In genomic region chr2:236041616-236042015, GRCh38 we compare ENCODE assay signal across 20 cellular contexts.
DNase-seq lines count a peak whose midpoint lies in the region; ATAC-seq, FAIRE-seq and TF ChIP-seq lines count a peak whose summit lies in the region.
"Had no signal": no experiment of that assay in that cellular context is flagged by ENCODE, and none has a peak within 500 bp of the region (broad histone marks: within the 10 kb centered on the region; RNA-seq: fewer than 3 reads in every experiment).

No MANE protein-coding gene starts in this region.

- no peak overlapping the region for H2BK12ac ChIP-seq in neuronal stem cell (ENCODE audit: low read length)

- H3K4me3 Mint-ChIP-seq in Caco-2 (ENCODE audit: unreplicated experiment): no peak overlapping the region
- H3K4me3 Mint-ChIP-seq in T-helper 2 cell treated with Interferon-gamma antibody and Interleukin-4, amounts not matched to agents 5 μg/mL and 100 μg/mL, for 36 hours: no peak overlapping the region
- H3K4me3 Mint-ChIP-seq: CD4-positive, CD25-positive, alpha-beta regulatory T cell; CD8-positive, alpha-beta memory T cell had no signal

- dilution Hi-C loops in keratinocyte (cut with MboI; ENCODE audit: extremely low pct_ligation_motif_present, low sequenced_read_pairs): no loop called here

- H3K79me1 ChIP-seq in neuronal stem cell (ENCODE audit: low read depth, low read length): no peaks in the 10 kb centered on the region

- H2AFZ ChIP-seq in keratinocyte (ENCODE audit: control insufficient read depth, low read length) (no peak overlapping the region), neuronal stem cell (ENCODE audit: low read length) (no peak overlapping the region)

- CTCF ChIA-PET in Caco-2 (lab: Charles Lee): no interaction called here

- H3K18ac ChIP-seq in neuronal stem cell (ENCODE audit: low read length): no peak overlapping the region

- H3K36me3 ChIP-seq in Caco-2 (ENCODE audit: control insufficient read depth, insufficient read depth, low read length): no peaks in the 10 kb centered on the region
- H3K36me3 ChIP-seq in RWPE2 (ENCODE audit: low read depth): no peaks in the 10 kb centered on the region
- H3K36me3 ChIP-seq in keratinocyte (ENCODE audit: control insufficient read depth in 2 of 2, extremely low read depth in 1 of 2, insufficient read depth in 2 of 2, low read length in 2 of 2): peaks cover 0 to 2% of the 10 kb centered on the region in 2 experiments
- peaks cover 7 to 58% of the 10 kb centered on the region in 2 donors for H3K36me3 ChIP-seq in neuronal stem cell (replicated peaks in 1 of 2; ENCODE audit: control insufficient read depth in 2 of 2, insufficient read depth in 2 of 2, low read length in 2 of 2)
- H3K36me3 ChIP-seq: BE2C had no signal

- no peak overlapping the region for H4K91ac ChIP-seq in neuronal stem cell (ENCODE audit: low read depth, low read length, poor library complexity)

- POLR2A ChIA-PET in Caco-2 (lab: Charles Lee): no interaction called here

- H3K27me3 Mint-ChIP-seq in Caco-2 (ENCODE audit: insufficient read depth, unreplicated experiment): no peaks in the 10 kb centered on the region
- H3K27me3 Mint-ChIP-seq in T-helper 2 cell treated with Interferon-gamma antibody and Interleukin-4, amounts not matched to agents 5 μg/mL and 100 μg/mL, for 36 hours (ENCODE audit: low read depth): peaks cover 5% of the 10 kb centered on the region
- H3K27me3 Mint-ChIP-seq: CD8-positive, alpha-beta memory T cell had no signal

- H3K9me3 Mint-ChIP-seq in Caco-2 (ENCODE audit: unreplicated experiment): no peaks in the 10 kb centered on the region
- H3K9me3 Mint-ChIP-seq in T-helper 2 cell treated with Interferon-gamma antibody and Interleukin-4, amounts not matched to agents 5 μg/mL and 100 μg/mL, for 36 hours: no peaks in the 10 kb centered on the region
- H3K9me3 Mint-ChIP-seq: CD8-positive, alpha-beta memory T cell had no signal

- no peak overlapping the region for H3K4me3 ChIP-seq in Caco-2 (ENCODE audit: low read depth, low read length)
- H3K4me3 ChIP-seq in RWPE2 (ENCODE audit: severe bottlenecking): no peak overlapping the region
- H3K4me3 ChIP-seq in keratinocyte (ENCODE audit: control insufficient read depth in 2 of 3, extremely low read depth in 1 of 3, insufficient read depth in 2 of 3, low read depth in 1 of 3, low read length in 3 of 3): no peak overlapping the region
- no peak overlapping the region for H3K4me3 ChIP-seq in neuronal stem cell (ENCODE audit: low read length in 2 of 2)

- no peaks in the 10 kb centered on the region for H3K79me2 ChIP-seq in keratinocyte (ENCODE audit: control insufficient read depth, insufficient read depth, low read length)

- no peak for TF ChIP-seq CTCF in Caco-2 (IDR thresholded peaks at IDR 0.05; ENCODE audit: insufficient read depth in 1 of 2, low read depth in 1 of 2, low read length in 1 of 2, severe bottlenecking in 1 of 2, unreplicated experiment in 1 of 2)
- no peak for TF ChIP-seq CTCF in RWPE2 (IDR thresholded peaks at IDR 0.05; ENCODE audit: poor library complexity, severe bottlenecking)
- TF ChIP-seq CTCF in keratinocyte (optimal IDR thresholded peaks at IDR 0.05 in 1 of 3, IDR thresholded peaks at IDR 0.05 in 1 of 3, conservative IDR thresholded peaks at IDR 0.05 in 1 of 3; ENCODE audit: extremely low read depth in 1 of 3, insufficient read depth in 2 of 3, low read length in 3 of 3): no peak

- no peak for FAIRE-seq in keratinocyte (lab: Jason Lieb, UNC)
- FAIRE-seq: GM12892, H54 had no signal

- no peak overlapping the region for H2BK120ac ChIP-seq in neuronal stem cell (ENCODE audit: low read depth, low read length)

- no peak overlapping the region for H2AK5ac ChIP-seq in neuronal stem cell (ENCODE audit: low read depth, low read length)

- H3K9ac ChIP-seq in keratinocyte (ENCODE audit: control insufficient read depth, extremely low read depth, insufficient read depth, low read length) (no peak overlapping the region), neuronal stem cell (ENCODE audit: low read depth, low read length, poor library complexity) (no peak overlapping the region)

- no TSS peak for BruUV-seq in Caco-2 (replicated peaks; lab: Mats Ljungman, UMichigan)

- H2BK5ac ChIP-seq in neuronal stem cell (ENCODE audit: low read length): no peak overlapping the region

- H3K4me1 ChIP-seq in Caco-2: no peaks in the 10 kb centered on the region
- peaks cover 17% of the 10 kb centered on the region for H3K4me1 ChIP-seq in RWPE2 (ENCODE audit: insufficient read depth, poor library complexity, severe bottlenecking)
- peaks cover 29% of the 10 kb centered on the region for H3K4me1 ChIP-seq in keratinocyte (ENCODE audit: control insufficient read depth, extremely low read depth, insufficient read depth, low read length)
- peaks cover 2 to 15% of the 10 kb centered on the region in 2 donors for H3K4me1 ChIP-seq in neuronal stem cell (ENCODE audit: control insufficient read depth in 2 of 2, insufficient read depth in 1 of 2, low read depth in 1 of 2, low read length in 2 of 2)

- DNase-seq in Caco-2 (no peak), RWPE2 (ENCODE audit: low spot score) (no peak), keratinocyte (ENCODE audit: low read depth, low spot score) (no peak), neuronal stem cell (ENCODE audit: low spot score) (no peak), AML-193 (lab: John Stamatoyannopoulos, UW) (no peak)
- no peak for DNase-seq in T-helper 2 cell treated with Interferon-gamma antibody and Interleukin-4, amounts not matched to agents 5 μg/mL and 100 μg/mL, for 36 hours (ENCODE audit: low spot score)
- DNase-seq: 8988T; BE2C; C1 segment of cervical spinal cord; CD4-positive, CD25-positive, alpha-beta regulatory T cell; CD8-positive, alpha-beta memory T cell; COR-L47; DMS153; DMS79; GDM1; HCEC 1CT had no signal

- ATAC-seq in RWPE2 (ENCODE audit: low read depth) (no peak), GM19397 (IDR thresholded peaks at IDR 0.05; ENCODE audit: unreplicated experiment) (no peak)

- peak overlapping the region; percentile 13 for H3K14ac ChIP-seq in neuronal stem cell (ENCODE audit: low read length)

- H3K9me3 ChIP-seq in Caco-2 (no peaks in the 10 kb centered on the region), RWPE2 (ENCODE audit: severe bottlenecking) (no peaks in the 10 kb centered on the region), keratinocyte (ENCODE audit: control insufficient read depth, low read depth, low read length) (no peaks in the 10 kb centered on the region), neuronal stem cell (replicated peaks in 1 of 2; ENCODE audit: control insufficient read depth in 2 of 2, insufficient read depth in 1 of 2, low read depth in 1 of 2, low read length in 2 of 2) (no peaks in the 10 kb centered on the region)
- H3K9me3 ChIP-seq: BE2C had no signal

- H3K4ac ChIP-seq in neuronal stem cell (ENCODE audit: low read length): no peak overlapping the region

- peak overlapping the region; percentile 34 for H3K27ac Mint-ChIP-seq in Caco-2 (ENCODE audit: unreplicated experiment)
- no peak overlapping the region for H3K27ac Mint-ChIP-seq in T-helper 2 cell treated with Interferon-gamma antibody and Interleukin-4, amounts not matched to agents 5 μg/mL and 100 μg/mL, for 36 hours
- H3K27ac Mint-ChIP-seq: CD4-positive, CD25-positive, alpha-beta regulatory T cell; CD8-positive, alpha-beta memory T cell had no signal

- intact Hi-C loops in Caco-2 (cut with micrococcal nuclease; ENCODE audit: unreplicated experiment): no loop called here

- H3K36me3 Mint-ChIP-seq in Caco-2 (ENCODE audit: insufficient read depth, unreplicated experiment): peaks cover 10% of the 10 kb centered on the region
- no peaks in the 10 kb centered on the region for H3K36me3 Mint-ChIP-seq in T-helper 2 cell treated with Interferon-gamma antibody and Interleukin-4, amounts not matched to agents 5 μg/mL and 100 μg/mL, for 36 hours (ENCODE audit: low read depth)
- H3K36me3 Mint-ChIP-seq: CD4-positive, CD25-positive, alpha-beta regulatory T cell had no signal

- H3K23ac ChIP-seq in neuronal stem cell (ENCODE audit: low read depth, low read length, poor library complexity): no peak overlapping the region

- peaks cover 10% of the 10 kb centered on the region for H3K4me1 Mint-ChIP-seq in Caco-2 (ENCODE audit: low read depth, unreplicated experiment)
- no peaks in the 10 kb centered on the region for H3K4me1 Mint-ChIP-seq in T-helper 2 cell treated with Interferon-gamma antibody and Interleukin-4, amounts not matched to agents 5 μg/mL and 100 μg/mL, for 36 hours (ENCODE audit: low read depth)
- H3K4me1 Mint-ChIP-seq: CD4-positive, CD25-positive, alpha-beta regulatory T cell; CD8-positive, alpha-beta memory T cell had no signal

- no peaks in the 10 kb centered on the region for H4K20me1 ChIP-seq in keratinocyte (ENCODE audit: control insufficient read depth, extremely low read depth, insufficient read depth, low read length)

- H3K9me1 ChIP-seq in keratinocyte (ENCODE audit: control insufficient read depth, extremely low read depth, insufficient read depth, low read length): peaks cover 2% of the 10 kb centered on the region

- WGBS in neuronal stem cell (ENCODE audit: extremely low coverage in 2 of 2, insufficient read length in 2 of 2, insufficient replicate concordance in 1 of 2), 2 donors: no CpG with 5 or more reads among the region's 8 CpGs

- H3K27ac ChIP-seq in RWPE2 (ENCODE audit: poor library complexity, severe bottlenecking): peak overlapping the region; percentile 34
- peak overlapping the region; percentile 54 for H3K27ac ChIP-seq in keratinocyte (ENCODE audit: control insufficient read depth, insufficient read depth, low read length)
- no peak overlapping the region for H3K27ac ChIP-seq in neuronal stem cell (replicated peaks; ENCODE audit: low read length)
- H3K27ac ChIP-seq: HL-60 had no signal

- no peak overlapping the region for H4K8ac ChIP-seq in neuronal stem cell (ENCODE audit: low read depth, low read length)

- H3K27me3 ChIP-seq in Caco-2 (replicated peaks; ENCODE audit: control insufficient read depth, insufficient read depth, low read length) (no peaks in the 10 kb centered on the region), RWPE2 (ENCODE audit: insufficient read depth, poor library complexity, severe bottlenecking) (no peaks in the 10 kb centered on the region), keratinocyte (ENCODE audit: control insufficient read depth, extremely low read depth, insufficient read depth, low read length) (no peaks in the 10 kb centered on the region), neuronal stem cell (ENCODE audit: control insufficient read depth in 3 of 3, insufficient read depth in 3 of 3, low read depth in 1 of 3, low read length in 3 of 3) (peaks cover 0 to 2% (median 0%) of the 10 kb centered on the region in 3 experiments)
- H3K27me3 ChIP-seq: BE2C had no signal

- H3K4me2 ChIP-seq in keratinocyte (ENCODE audit: control insufficient read depth, extremely low read depth, insufficient read depth, low read depth, low read length) (peak overlapping the region; percentile 97), neuronal stem cell (ENCODE audit: insufficient read depth, low read length, poor library complexity, severe bottlenecking) (no peak overlapping the region)

- no peak overlapping the region for H2BK15ac ChIP-seq in neuronal stem cell (ENCODE audit: low read length)
